30 cellular contexts compared by ENCODE assay signal in genomic region chr6:83696674-83697073, GRCh38. TPM values are rescaled to one million over a fixed set of nuclear protein-coding genes. Genes with fewer than 3 reads are reported as not detected.
DNase-seq lines count a peak whose midpoint lies in the region; FAIRE-seq and TF ChIP-seq lines count a peak whose summit lies in the region.
"Had no signal": no experiment of that assay in that cellular context is flagged by ENCODE, and none has a peak within 500 bp of the region (broad histone marks: within the 10 kb centered on the region; RNA-seq: fewer than 3 reads in every experiment).

No MANE protein-coding gene starts in this region.

- no peak for TF ChIP-seq EP300 in H1 (IDR thresholded peaks at IDR 0.05; ENCODE audit: borderline replicate concordance in 1 of 2, low read depth in 2 of 2, low read length in 2 of 2)

- H3K79me1 ChIP-seq in H1 (ENCODE audit: low read depth, low read length): no peaks in the 10 kb centered on the region

- H2BK5ac ChIP-seq in H1 (ENCODE audit: low read depth, low read length): no peak overlapping the region

- no peaks in the 10 kb centered on the region for H3K23me2 ChIP-seq in H1 (ENCODE audit: low read depth, low read length)

- H4K91ac ChIP-seq in H1 (replicated peaks; ENCODE audit: insufficient read length, low read length): no peak overlapping the region

- TF ChIP-seq RAD21 in H1 (IDR thresholded peaks at IDR 0.05 in 1 of 2, conservative IDR thresholded peaks at IDR 0.05 in 1 of 2; ENCODE audit: low read depth in 2 of 2, low read length in 2 of 2): no peak

- H4K8ac ChIP-seq in H1 (ENCODE audit: extremely low read depth, insufficient read depth, low read length): no peak overlapping the region

- no peaks in the 10 kb centered on the region for H3K27me3 ChIP-seq in H1 (replicated peaks in 1 of 4; ENCODE audit: control insufficient read depth in 3 of 4, extremely low read depth in 1 of 4, insufficient read depth in 3 of 4, low read length in 3 of 4)
- H3K27me3 ChIP-seq: adrenal gland, BE2C, brain microvascular endothelial cell, sigmoid colon, tibial artery had no signal

- DNase-seq in HCEC 1CT (peak; percentile 17), NCI-H226 (peak; percentile 42), H1 (ENCODE audit: low read depth in 1 of 2, low spot score in 2 of 2) (no peak), pulmonary artery endothelial cell (ENCODE audit: low read depth, low spot score) (peak; percentile 39), OCI-M1 (lab: John Stamatoyannopoulos, UW) (no peak), DMS 273 treated with DMSO at 0.1 percent for 48 hours (lab: John Stamatoyannopoulos, UW) (no peak), nucleus accumbens (lab: John Stamatoyannopoulos, UW) (no peak)
- DNase-seq: activated CD4-positive, alpha-beta T cell treated with anti-CD3 and anti-CD28 coated beads, Interleukin-2, amount 50 U/mL, for 48 hours; activated CD4-positive, CD25-positive, alpha-beta regulatory T cell treated with anti-CD3 and anti-CD28 coated beads, Interleukin-2, amount 50 U/mL, for 72 hours; activated naive CD4-positive, alpha-beta T cell treated with Interleukin-2 at 50 U/mL for 16 hours; activated T-cell treated with anti-CD3 and anti-CD28 coated beads, Interleukin-2, amount 50 U/mL, for 72 hours; adrenal gland; BE2C; brain microvascular endothelial cell; CD8-positive, alpha-beta memory T cell; DMS153; H9; mesenchymal stem cell; NCI-H1048; NCI-H1694 treated with DMSO at 0.1 percent for 48 hours; posterior cingulate gyrus; RPMI8226; sigmoid colon; stimulated activated CD4-positive, alpha-beta T cell treated with anti-CD3 and anti-CD28 coated beads, Interleukin-4, amount 100 ng/mL, for 1 hour; T-helper 17 cell; tibial artery had no signal

- no peak overlapping the region for H2BK12ac ChIP-seq in H1 (ENCODE audit: low read depth, low read length)

- H3K36me3 ChIP-seq in H1 (ENCODE audit: control insufficient read depth in 2 of 4, insufficient read depth in 4 of 4, low read length in 3 of 4): no peaks in the 10 kb centered on the region
- H3K36me3 ChIP-seq: adrenal gland, brain microvascular endothelial cell, sigmoid colon, tibial artery had no signal

- no peaks in the 10 kb centered on the region for H3K9me3 ChIP-seq in H1 (ENCODE audit: insufficient read depth in 2 of 2, low read depth in 1 of 2, low read length in 1 of 2)
- H3K9me3 ChIP-seq: adrenal gland, BE2C, sigmoid colon, tibial artery had no signal

- H3K56ac ChIP-seq in H1 (replicated peaks; ENCODE audit: insufficient read length, low read depth, low read length): no peak overlapping the region

- no peaks in the 10 kb centered on the region for H3K4me1 ChIP-seq in H1 (replicated peaks in 1 of 4; ENCODE audit: control insufficient read depth in 3 of 4, insufficient read depth in 4 of 4, low read length in 3 of 4)
- H3K4me1 ChIP-seq: adrenal gland, BE2C, sigmoid colon, tibial artery had no signal

- no peaks in the 10 kb centered on the region for H4K20me1 ChIP-seq in H1 (replicated peaks in 1 of 2; ENCODE audit: control insufficient read depth in 1 of 2, insufficient read depth in 2 of 2, low read length in 2 of 2)

- no peak overlapping the region for H3K4me3 ChIP-seq in H1 (ENCODE audit: extremely low read depth in 1 of 4, insufficient read depth in 2 of 4, low read depth in 3 of 4, low read length in 4 of 4)
- H3K4me3 ChIP-seq: adrenal gland, sigmoid colon, SK-N-MC, tibial artery had no signal

- no peak overlapping the region for H3K18ac ChIP-seq in H1 (ENCODE audit: extremely low read depth, low read length)

- no peak for TF ChIP-seq POLR2A in H1 (IDR thresholded peaks at IDR 0.05; ENCODE audit: control extremely low read depth in 1 of 2, low read depth in 2 of 2, low read length in 2 of 2)

- CTCF ChIA-PET in H1 (lab: Charles Lee; ENCODE audit: partially characterized antibody): interaction anchor here (1.0 kb wide), 1 partner anchor 204 kb away, joined by 3 read pairs; no protein-coding TSS in a partner anchor

- H4K5ac ChIP-seq in H1 (ENCODE audit: insufficient read length, low read depth, low read length): no peak overlapping the region

- no peaks in the 10 kb centered on the region for H3K79me2 ChIP-seq in H1 (ENCODE audit: control insufficient read depth in 1 of 2, insufficient read depth in 2 of 2, low read length in 2 of 2)

- H3K14ac ChIP-seq in H1 (ENCODE audit: insufficient read length): no peak overlapping the region

- no peak overlapping the region for H3K27ac ChIP-seq in H1 (ENCODE audit: low read depth, low read length)
- H3K27ac ChIP-seq: adrenal gland, brain microvascular endothelial cell, epithelial cell of prostate, sigmoid colon, SK-N-MC, tibial artery had no signal

- POLR2A ChIA-PET in H1 (lab: Charles Lee; ENCODE audit: partially characterized antibody): no interaction called here

- no peak overlapping the region for H3K9ac ChIP-seq in H1 (replicated peaks in 1 of 4; ENCODE audit: extremely low read depth in 1 of 4, low read depth in 3 of 4, low read length in 3 of 4)

- no peak for TF ChIP-seq CTCF in H1 (IDR thresholded peaks at IDR 0.05; ENCODE audit: control extremely low read depth in 1 of 3, insufficient read depth in 1 of 3, low read depth in 1 of 3, low read length in 3 of 3)

- no peak overlapping the region for H2BK120ac ChIP-seq in H1 (replicated peaks; ENCODE audit: low read depth, low read length)

- FAIRE-seq in H1 (lab: Jason Lieb, UNC): no peak

- 0 out of 2 replicates have a peak overlapping the region, but pooled peaks have one; percentile 51 for H2AFZ ChIP-seq in H1 (ENCODE audit: low read length)

- no peak overlapping the region for H2BK15ac ChIP-seq in H1 (ENCODE audit: low read length)

- WGBS in H1 (ENCODE audit: extremely low coverage in 1 of 2, insufficient coverage in 1 of 2, insufficient read length in 1 of 2, insufficient replicate concordance in 2 of 2, low coverage in 1 of 2, low lambda C conversion rate in 2 of 2, missing lambda C conversion rate in 1 of 2), 2 experiments: 92% methylated on average over 1 of the region's 1 CpG; no CpG with 5 or more reads in 1 of the 2 experiments

- H2BK20ac ChIP-seq in H1 (ENCODE audit: low read length): no peak overlapping the region

- no peak overlapping the region for H3K23ac ChIP-seq in H1 (ENCODE audit: insufficient read length)

- no peak overlapping the region for H3K4ac ChIP-seq in H1 (replicated peaks; ENCODE audit: insufficient read length, low read depth, low read length)

- H3K4me2 ChIP-seq in H1 (ENCODE audit: insufficient read depth in 1 of 2, low read depth in 2 of 2, low read length in 2 of 2): no peak overlapping the region

- H2AK5ac ChIP-seq in H1 (ENCODE audit: low read depth, low read length): no peak overlapping the region

TF ChIP-seq in H1, 55 proteins besides CTCF, POLR2A, EP300 and RAD21 (continues in another document):
- TF ChIP-seq RXRA (IDR thresholded peaks at IDR 0.05; ENCODE audit: insufficient read depth, low read depth, low read length) (no peak), POLR2AphosphoS5 (IDR thresholded peaks at IDR 0.05; ENCODE audit: low read depth, low read length) (no peak), YY1 (IDR thresholded peaks at IDR 0.05; ENCODE audit: low read depth, low read length) (no peak), BRCA1 (IDR thresholded peaks at IDR 0.05; ENCODE audit: low read depth, low read length) (no peak), SP2 (IDR thresholded peaks at IDR 0.05; ENCODE audit: low read length) (no peak), MAX (IDR thresholded peaks at IDR 0.05) (no peak)

RNA-seq across cellular contexts. Expression of gene SNAP91, which starts 12.2 kb away (rescaled TPM):
- total RNA-seq in H1 (2021; fragmentation: NEBNext Ultra II Directional; extraction: Animal tissue kit (Norgen Biotek cat#: 25700)): 1.0 and 1.5 TPM in 2 replicates
- 0.97 and 1.3 TPM in 2 replicates for polyA plus RNA-seq in H1 (2011; rRNA removed)
- 1.6 TPM for polyA plus RNA-seq in H1 (2011; cell fraction: cytosol; rRNA removed)
- polyA plus RNA-seq in H1 (2011; cell fraction: nucleus; rRNA removed): 2.4 TPM
- 0.55 to 0.75 TPM (median 0.65 TPM) in 4 replicates for polyA plus RNA-seq in H1 (2012, experiment 1 of 2)
- 0.09 TPM for polyA plus RNA-seq in H1 (2012, experiment 2 of 2)
- 0.28 TPM for polyA plus RNA-seq in H1 (2013, experiment 1 of 2)
- polyA plus RNA-seq in H1 (2013, experiment 2 of 2): 0.28 TPM
- 1.8 TPM in 2 replicates for polyA minus RNA-seq in H1 (2011; rRNA and poly(A)+ RNA removed)
- polyA minus RNA-seq in H1 (2011; cell fraction: cytosol; rRNA and poly(A)+ RNA removed): 0.81 TPM
- 3.5 TPM for polyA minus RNA-seq in H1 (2011; cell fraction: nucleus; rRNA and poly(A)+ RNA removed)
- total RNA-seq in pulmonary artery endothelial cell: under 0.01 TPM in 1 of 2 replicates, not detected in the other
- total RNA-seq: activated T-cell treated with anti-CD3 and anti-CD28 coated beads, Interleukin-2, amount 50 U/mL, for 72 hours; CD8-positive, alpha-beta memory T cell; G401; left lobe of liver; T-helper 17 cell had no signal
- polyA plus RNA-seq: CD8-positive, alpha-beta memory T cell had no signal

Comparison
In these comparisons a context has a peak if more than half of its experiments do, and no peak if none do; other contexts are left out.
1. DNase-seq: peak in HCEC 1CT (single experiment), NCI-H226 (single experiment) and pulmonary artery endothelial cell (single experiment); none in H1 (0 of 2), OCI-M1 (single experiment), DMS 273 treated with DMSO at 0.1 percent for 48 hours (single experiment) and nucleus accumbens (0 of 56).